ENCODE assay signal across 18 cellular contexts in genomic region chr7:137810248-137810647, GRCh38.
DNase-seq lines count a peak whose midpoint lies in the region; ATAC-seq and TF ChIP-seq lines count a peak whose summit lies in the region.
"Had no signal": no experiment of that assay in that cellular context is flagged by ENCODE, and none has a peak within 500 bp of the region (broad histone marks: within the 10 kb centered on the region; RNA-seq: fewer than 3 reads in every experiment).

No MANE protein-coding gene starts in this region.

- no peak for TF ChIP-seq POLR2A in GM18505 (IDR thresholded peaks at IDR 0.05; ENCODE audit: borderline replicate concordance, extremely low read depth, insufficient read depth, insufficient read length)

- peak; percentile 16 for DNase-seq in MM.1S
- DNase-seq in DMS79 treated with DMSO at 0.1 percent for 48 hours (lab: John Stamatoyannopoulos, UW): no peak
- no peak for DNase-seq in hypothalamus (lab: John Stamatoyannopoulos, UW)
- DNase-seq: AML-193; Caco-2; Calu3; CD4-positive, alpha-beta T cell; CD8-positive, alpha-beta T cell; DND-41; EL; GDM1 had no signal

- H3K79me2 ChIP-seq in MM.1S (ENCODE audit: low read length) (no peaks in the 10 kb centered on the region), OCI-LY3 (ENCODE audit: low read length) (no peaks in the 10 kb centered on the region)

- H3F3A ChIP-seq in MM.1S (ENCODE audit: insufficient read depth, low read length): no peaks in the 10 kb centered on the region

- H3K9me3 ChIP-seq in MM.1S (replicated peaks; ENCODE audit: insufficient read depth, low read length): no peaks in the 10 kb centered on the region
- H3K9me3 ChIP-seq in OCI-LY3 (ENCODE audit: insufficient read depth, low read length): no peaks in the 10 kb centered on the region
- H3K9me3 ChIP-seq: A549; BLaER1 treated with 17β-estradiol and CSF1 and Interleukin-3, amounts not matched to agents 10 nM and 100 nM; Caco-2 had no signal

- TF ChIP-seq CTCF in MM.1S (IDR thresholded peaks at IDR 0.05; ENCODE audit: low read length): no peak
- TF ChIP-seq CTCF in OCI-LY3 (IDR thresholded peaks at IDR 0.05; ENCODE audit: low read depth, low read length): no peak

- H2AFZ ChIP-seq in MM.1S (ENCODE audit: low read length): no peak overlapping the region
- H2AFZ ChIP-seq in OCI-LY3 (ENCODE audit: low read depth, low read length): no peak overlapping the region

- H3K36me3 ChIP-seq in MM.1S (replicated peaks; ENCODE audit: insufficient read depth, low read length): no peaks in the 10 kb centered on the region
- H3K36me3 ChIP-seq in OCI-LY3 (replicated peaks; ENCODE audit: low read depth, low read length): no peaks in the 10 kb centered on the region
- H3K36me3 ChIP-seq: BLaER1 treated with 17β-estradiol and CSF1 and Interleukin-3, amounts not matched to agents 10 nM and 100 nM had no signal

- H3K27ac ChIP-seq in MM.1S (ENCODE audit: low read length) (no peak overlapping the region), OCI-LY3 (ENCODE audit: low read length) (no peak overlapping the region)
- H3K27ac ChIP-seq: 22Rv1; A549; BLaER1 treated with 17β-estradiol and CSF1 and Interleukin-3, amounts not matched to agents 10 nM and 100 nM; C4-2B had no signal

- H3K4me3 ChIP-seq in MM.1S (ENCODE audit: low read length) (no peak overlapping the region), OCI-LY3 (ENCODE audit: low read length) (no peak overlapping the region)
- H3K4me3 ChIP-seq: A549; BLaER1 treated with 17β-estradiol and CSF1 and Interleukin-3, amounts not matched to agents 10 nM and 100 nM had no signal

- H3K4me2 ChIP-seq in MM.1S (ENCODE audit: low read depth, low read length) (peak overlapping the region; percentile 34; the same call in 1 of the 2 replicates), OCI-LY3 (ENCODE audit: low read length) (peak overlapping the region; percentile 33; the same call in 1 of the 2 replicates)
- H3K4me2 ChIP-seq: A549; BLaER1 treated with 17β-estradiol and CSF1 and Interleukin-3, amounts not matched to agents 10 nM and 100 nM had no signal

- peaks cover 14% of the 10 kb centered on the region for H3K4me1 ChIP-seq in MM.1S (ENCODE audit: low read length)
- H3K4me1 ChIP-seq in OCI-LY3 (ENCODE audit: low read length): peaks cover 44% of the 10 kb centered on the region
- H3K4me1 ChIP-seq: A549, Caco-2 had no signal

- H3K9ac ChIP-seq in MM.1S (ENCODE audit: low read length) (no peak overlapping the region), OCI-LY3 (ENCODE audit: low read length) (no peak overlapping the region)
- H3K9ac ChIP-seq: BLaER1 treated with 17β-estradiol and CSF1 and Interleukin-3, amounts not matched to agents 10 nM and 100 nM had no signal

- ATAC-seq in HG03175 (IDR thresholded peaks at IDR 0.05; ENCODE audit: unreplicated experiment) (peak; percentile 34), GM18505 (IDR thresholded peaks at IDR 0.05; ENCODE audit: unreplicated experiment) (no peak)
- ATAC-seq: A549; CD8-positive, alpha-beta T cell had no signal

- no peaks in the 10 kb centered on the region for H3K9me2 ChIP-seq in MM.1S (replicated peaks; ENCODE audit: insufficient read depth, low read length)

- H3K27me3 ChIP-seq in MM.1S (replicated peaks; ENCODE audit: insufficient read depth, low read length): no peaks in the 10 kb centered on the region
- no peaks in the 10 kb centered on the region for H3K27me3 ChIP-seq in OCI-LY3 (ENCODE audit: low read depth, low read length)
- H3K27me3 ChIP-seq: BLaER1 treated with 17β-estradiol and CSF1 and Interleukin-3, amounts not matched to agents 10 nM and 100 nM had no signal

- H4K20me1 ChIP-seq in MM.1S (ENCODE audit: insufficient read depth, low read length) (no peaks in the 10 kb centered on the region), OCI-LY3 (ENCODE audit: insufficient read depth, low read length) (no peaks in the 10 kb centered on the region)
- H4K20me1 ChIP-seq: BLaER1 treated with 17β-estradiol and CSF1 and Interleukin-3, amounts not matched to agents 10 nM and 100 nM had no signal
